Comparison of ENCODE assay signal across 8 cellular contexts in genomic region chr6:30672445-30673253, GRCh38. TPM values are rescaled to one million over a fixed set of nuclear protein-coding genes. Genes with fewer than 3 reads are reported as not detected.
DNase-seq lines count a peak whose midpoint lies in the region; ATAC-seq and TF ChIP-seq lines count a peak whose summit lies in the region.

TSS of gene DHX16 (minus strand) at chr6:30673006. CDS start at chr6:30672841, 165 bp downstream.

- H3K4me1 ChIP-seq in breast epithelium (peaks cover 0 to 11% of the 10 kb centered on the region in 2 donors), iPS-20b (ENCODE audit: insufficient read depth, low read length) (no peaks in the 10 kb centered on the region)

- peak within 1 kb of the TSS; percentile 85 for H3K9ac ChIP-seq in iPS-20b (ENCODE audit: low read depth, low read length)

- H3K27ac ChIP-seq in VCaP (peak within 1 kb of the TSS; percentile 72), breast epithelium (peak within 1 kb of the TSS; percentile 81 to 84), iPS-20b (ENCODE audit: low read length) (no peak within 1 kb of the TSS), skin epidermis (peak within 1 kb of the TSS; percentile 35 to 90 (median 81))

- peak; percentile 90 for TF ChIP-seq CTCF in VCaP (conservative IDR thresholded peaks at IDR 0.05)
- TF ChIP-seq CTCF in breast epithelium (IDR thresholded peaks at IDR 0.05): peak; percentile 78 to 85 (median 81)

- DNase-seq in 8988T (peak; percentile 73), NCI-H2171 treated with DMSO at 0.1 percent for 48 hours (lab: John Stamatoyannopoulos, UW) (peak; percentile 93), breast epithelium (ENCODE audit: low spot score in 2 of 2) (peak; percentile 91 to 92)

- intact Hi-C loops in breast epithelium (cut with DNase I; ENCODE audit: low total_unique reads): loop anchor here (10.0 kb wide), 1 partner anchor 188 kb away; the partner anchor contains the start of gene HLA-E

- H3K27me3 ChIP-seq in breast epithelium (no peaks in the 10 kb centered on the region), iPS-20b (ENCODE audit: insufficient read depth, low read length) (no peaks in the 10 kb centered on the region)

- peak within 1 kb of the TSS; percentile 76 to 95 (median 77) for H3K4me3 ChIP-seq in breast epithelium
- H3K4me3 ChIP-seq in iPS-20b (ENCODE audit: low read length): peak within 1 kb of the TSS; percentile 96
- peak within 1 kb of the TSS; percentile 74 to 99 (median 93) for H3K4me3 ChIP-seq in skin epidermis

- H3K9me3 ChIP-seq in breast epithelium: no peaks in the 10 kb centered on the region
- no peaks in the 10 kb centered on the region for H3K9me3 ChIP-seq in iPS-20b (ENCODE audit: insufficient read depth, low read depth, low read length)

- ATAC-seq in GM18508 (IDR thresholded peaks at IDR 0.05; ENCODE audit: insufficient read depth, unreplicated experiment) (peak; percentile 50), HG03066 (IDR thresholded peaks at IDR 0.05; ENCODE audit: low read depth, unreplicated experiment) (peak; percentile 78)

- TF ChIP-seq POLR2A in breast epithelium (IDR thresholded peaks at IDR 0.05): peak; percentile 16

- peaks cover 11% of the 10 kb centered on the region for H3K36me3 ChIP-seq in breast epithelium
- peaks cover 35% of the 10 kb centered on the region for H3K36me3 ChIP-seq in iPS-20b (ENCODE audit: insufficient read depth, low read depth, low read length)

RNA-seq across cellular contexts. Expression of gene DHX16, which starts in this region (rescaled TPM):
- total RNA-seq in breast epithelium: 10 to 100 TPM; 23.5 to 35.3 (median 26.2) TPM
